In the genomic region with DNA sequence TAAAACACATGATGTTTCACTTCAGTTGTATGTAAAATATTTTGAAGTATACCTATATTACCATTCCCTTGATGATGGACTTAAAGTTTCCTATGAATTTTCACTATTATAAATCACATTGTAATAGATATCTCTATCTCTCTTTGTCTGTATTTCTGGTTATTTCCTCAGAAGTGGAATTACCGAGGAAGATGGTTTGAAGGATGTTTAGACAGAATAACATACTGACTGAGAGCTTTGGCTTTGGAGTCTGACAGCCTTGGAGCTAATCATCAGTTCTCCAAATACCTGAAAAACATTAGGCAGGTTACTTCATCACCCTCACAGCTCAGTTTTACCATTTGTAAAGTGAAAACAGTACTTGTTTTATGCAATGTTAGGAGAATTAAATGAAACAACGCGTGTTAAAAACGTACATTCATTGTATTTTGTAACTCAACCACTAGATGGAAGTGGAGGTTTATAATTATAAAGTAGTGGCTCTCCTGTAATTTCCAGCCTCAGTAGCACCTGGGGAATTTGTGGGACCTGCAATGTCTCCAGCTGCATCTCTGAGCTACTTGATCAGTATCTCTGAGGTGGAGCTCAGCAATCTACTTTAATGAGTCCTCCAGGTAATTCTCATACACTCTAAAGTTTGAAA, we compare ENCODE assay signal across 8 cellular contexts. TPM values are rescaled to one million over a fixed set of nuclear protein-coding genes. Genes with fewer than 3 reads are reported as not detected.
DNase-seq lines count a peak whose midpoint lies in the region; ATAC-seq, FAIRE-seq and TF ChIP-seq lines count a peak whose summit lies in the region.

No MANE protein-coding gene starts in this region.

- H3K36me3 ChIP-seq in MG63, result no peaks in the 10 kb centered on the region
- H3K36me3 ChIP-seq in WERI-Rb-1, result no peaks in the 10 kb centered on the region
- no peaks in the 10 kb centered on the region for H3K36me3 ChIP-seq in small intestine (ENCODE audit: control insufficient read depth in 2 of 2, insufficient read depth in 2 of 2, low read length in 2 of 2)

- H3K27ac Mint-ChIP-seq in CD14-positive monocyte, result no peak overlapping the region

- no peak for FAIRE-seq in small intestine (lab: Jason Lieb, UNC)

- H3K4me1 Mint-ChIP-seq in CD14-positive monocyte, result peaks cover 7% of the 10 kb centered on the region

- H3K9me3 Mint-ChIP-seq in CD14-positive monocyte, result no peaks in the 10 kb centered on the region

- H3K4me3 ChIP-seq in MG63 (peak overlapping the region; percentile 12), WERI-Rb-1 (ENCODE audit: low read depth, low read length) (no peak overlapping the region), right cardiac atrium (ENCODE audit: low read length) (no peak overlapping the region), small intestine (ENCODE audit: low read depth in 1 of 2, low read length in 2 of 2) (no peak overlapping the region)

- peaks cover 0 to 4% (median 0%) of the 10 kb centered on the region in 3 donors for H3K27me3 Mint-ChIP-seq in CD14-positive monocyte (ENCODE audit: low read depth in 3 of 3)

- intact Hi-C loops in CD14-positive monocyte (cut with micrococcal nuclease) (loop anchor here in 1 of 2 donors (10.0 kb wide), 1 partner anchor 353 kb away; no protein-coding TSS in a partner anchor), right cardiac atrium (cut with DNase I) (no loop called here)

- DNase-seq in CD14-positive monocyte (ENCODE audit: low spot score) (no peak), MG63 (no peak), WERI-Rb-1 (no peak), right cardiac atrium (no peak), small intestine (peak; percentile 36), OCI-M2 (lab: John Stamatoyannopoulos, UW; ENCODE audit: unreplicated experiment) (no peak)

- no peaks in the 10 kb centered on the region for H3K36me3 Mint-ChIP-seq in CD14-positive monocyte

- H3K27ac ChIP-seq in WERI-Rb-1, result no peak overlapping the region
- H3K27ac ChIP-seq in right cardiac atrium (ENCODE audit: low read length), result no peak overlapping the region
- no peak overlapping the region for H3K27ac ChIP-seq in small intestine (ENCODE audit: low read depth in 1 of 2, low read length in 1 of 2)

- ATAC-seq in GM18868 (IDR thresholded peaks at IDR 0.05; ENCODE audit: unreplicated experiment), result peak; percentile 74
- peak; percentile 36 to 44 for ATAC-seq in right cardiac atrium
- no peak for ATAC-seq in GM21528 (IDR thresholded peaks at IDR 0.05; ENCODE audit: low FRiP score, unreplicated experiment)

- no peak overlapping the region for H3K4me3 Mint-ChIP-seq in CD14-positive monocyte

- H3K9me3 ChIP-seq in MG63, result no peaks in the 10 kb centered on the region
- H3K9me3 ChIP-seq in WERI-Rb-1 (ENCODE audit: severe bottlenecking), result no peaks in the 10 kb centered on the region
- no peaks in the 10 kb centered on the region for H3K9me3 ChIP-seq in right cardiac atrium (ENCODE audit: control insufficient read depth, low read length)
- no peaks in the 10 kb centered on the region for H3K9me3 ChIP-seq in small intestine (ENCODE audit: control insufficient read depth, low read depth)

- WGBS in right cardiac atrium, result 7% methylated on average over 4 of the region's 4 CpGs
- WGBS in small intestine, 3 donors, result 5 to 12% (median 8%) methylated on average over 4 of the region's 4 CpGs

- TF ChIP-seq CTCF in CD14-positive monocyte (IDR thresholded peaks at IDR 0.05), result peak; percentile 73
- TF ChIP-seq CTCF in WERI-Rb-1 (IDR thresholded peaks at IDR 0.05; ENCODE audit: low read depth, low read length), result 0 out of 2 replicates have a peak, but pooled peaks have one; percentile 18

- H3K27me3 ChIP-seq in MG63, result no peaks in the 10 kb centered on the region
- no peaks in the 10 kb centered on the region for H3K27me3 ChIP-seq in WERI-Rb-1 (ENCODE audit: insufficient read depth, low read depth, severe bottlenecking)
- H3K27me3 ChIP-seq in right cardiac atrium (ENCODE audit: control insufficient read depth, insufficient read depth), result no peaks in the 10 kb centered on the region
- H3K27me3 ChIP-seq in small intestine (ENCODE audit: control insufficient read depth in 2 of 2, insufficient read depth in 2 of 2, low read length in 2 of 2), result no peaks in the 10 kb centered on the region

- H3K4me1 ChIP-seq in right cardiac atrium (ENCODE audit: control insufficient read depth, insufficient read depth, low read length) (no peaks in the 10 kb centered on the region), small intestine (ENCODE audit: control insufficient read depth in 2 of 2, insufficient read depth in 1 of 2, low read depth in 1 of 2, low read length in 1 of 2) (no peaks in the 10 kb centered on the region)

RNA-seq across cellular contexts. Expression of a gene that starts 14.3 kb away (rescaled TPM):
- polyA plus RNA-seq in CD14-positive monocyte (1 to 10 TPM; 1.9 to 6.0 TPM), right cardiac atrium (0.36 TPM), small intestine (1,000 to 10,000 TPM in 1 of 3 donors, 100 to 1,000 TPM in 1, 10 to 100 TPM in 1; 42.3 to 2,753 (median 175) TPM)
- not detected in 2 replicates for total RNA-seq in MG63 (2014; rRNA removed; shearing (Covaris generic); ENCODE audit: low replicate concordance)
- 10 to 100 TPM in 1 of 4 donors, 1 to 10 TPM in 3; 1.8 to 20.0 (median 4.4) TPM for total RNA-seq in right cardiac atrium

RNA-seq across cellular contexts. Expression of a gene that starts 23.4 kb away (rescaled TPM):
- not detected for polyA plus RNA-seq in CD14-positive monocyte
- total RNA-seq in MG63 (2014; rRNA removed; shearing (Covaris generic); ENCODE audit: low replicate concordance), result not detected in 2 replicates
- 10 to 100 TPM in 1 of 4 donors, 1 to 10 TPM in 3; 3.1 to 12.1 (median 4.6) TPM for total RNA-seq in right cardiac atrium
- polyA plus RNA-seq in right cardiac atrium, result 2.6 TPM
- under 1 TPM in 2 of 3 donors, not detected in 1; under 0.01 to 0.04 TPM for polyA plus RNA-seq in small intestine

RNA-seq across cellular contexts. Expression of a gene that starts 36.3 kb away (rescaled TPM):
- polyA plus RNA-seq in CD14-positive monocyte (10 to 100 TPM in 1 of 2 donors, 1 to 10 TPM in 1; 5.0 to 10.8 TPM), right cardiac atrium (15.5 TPM), small intestine (10 to 100 TPM; 18.6 to 24.8 (median 22.1) TPM)
- total RNA-seq in MG63 (2014; rRNA removed; shearing (Covaris generic); ENCODE audit: low replicate concordance), result 3.0 and 6.4 TPM in 2 replicates
- 10 to 100 TPM; 17.6 to 19.9 (median 18.6) TPM for total RNA-seq in right cardiac atrium

RNA-seq across cellular contexts. Expression of a gene that starts 59.9 kb away (rescaled TPM):
- polyA plus RNA-seq in CD14-positive monocyte, result not detected
- not detected in 2 replicates for total RNA-seq in MG63 (2014; rRNA removed; shearing (Covaris generic); ENCODE audit: low replicate concordance)
- total RNA-seq in right cardiac atrium, result not detected
- not detected for polyA plus RNA-seq in right cardiac atrium
- polyA plus RNA-seq in small intestine, result not detected

Comparison
In these comparisons a context has a peak if more than half of its experiments do, and no peak if none do; other contexts are left out.
1. RNA of a gene that starts 14.3 kb away (polyA plus RNA-seq): 42.3 to 2,753 TPM in small intestine; 1.9 to 6.0 TPM in CD14-positive monocyte and 0.36 TPM in right cardiac atrium (single experiment); every median in the first group is over 4 times any median in the second.